Comparison of ENCODE assay signal across 35 cellular contexts in genomic region chr18:11008544-11008943, GRCh38.
"Had no signal": no experiment of that assay in that cellular context is flagged by ENCODE, and none has a peak within 500 bp of the region (broad histone marks: within the 10 kb centered on the region; RNA-seq: fewer than 3 reads in every experiment).

No MANE protein-coding gene starts in this region.

- H3K4me2 ChIP-seq: neural progenitor cell had no signal

- H3K27me3 ChIP-seq: ascending aorta, cardiac muscle cell, neural progenitor cell, sigmoid colon, stomach, thyroid gland had no signal

- H3K27me3 Mint-ChIP-seq: activated CD4-positive, alpha-beta memory T cell treated with anti-CD3 and anti-CD28 coated beads, Interleukin-2, amount 10 ng/mL, durations not matched to agents 7 days and 5 days; activated naive CD4-positive, alpha-beta T cell treated with anti-CD3 and anti-CD28 coated beads, Interleukin-2, amount 10 ng/mL, durations not matched to agents 7 days and 5 days; activated T-cell treated with anti-CD3 and anti-CD28 coated beads, Interleukin-2, amount 50 U/mL, for 24 hours; effector memory CD8-positive, alpha-beta T cell; naive thymus-derived CD8-positive, alpha-beta T cell; stimulated activated naive B cell treated with anti-CD40 and anti-IgM and Interleukin-4, amounts not matched to agents 10 μg/mL and 1 μg/mL and 100 μg/mL, for 72 hours had no signal

- H2AFZ ChIP-seq: neural progenitor cell, parathyroid adenoma had no signal

- H3K4me3 Mint-ChIP-seq: activated CD4-positive, alpha-beta memory T cell treated with anti-CD3 and anti-CD28 coated beads, Interleukin-2, amount 10 ng/mL, durations not matched to agents 7 days and 5 days; activated CD4-positive, alpha-beta T cell treated with anti-CD3 and anti-CD28 coated beads, Interleukin-2, amount 10 ng/mL, durations not matched to agents 7 days and 5 days; activated naive CD4-positive, alpha-beta T cell treated with anti-CD3 and anti-CD28 coated beads, Interleukin-2, amount 10 ng/mL, durations not matched to agents 7 days and 5 days; activated naive CD8-positive, alpha-beta T cell treated with anti-CD3 and anti-CD28 coated beads, Interleukin-2, amount 10 ng/mL, durations not matched to agents 7 days and 5 days; activated T-cell treated with anti-CD3 and anti-CD28 coated beads, Interleukin-2, amount 50 U/mL, for 24 hours; brain; effector memory CD8-positive, alpha-beta T cell; immature natural killer cell; naive thymus-derived CD8-positive, alpha-beta T cell; neural progenitor cell; stimulated activated naive B cell treated with anti-CD40 and anti-IgM and Interleukin-4, amounts not matched to agents 10 μg/mL and 1 μg/mL and 100 μg/mL, for 72 hours; T-helper 1 cell treated with Interleukin-12 subunit alpha and Interleukin-12 subunit beta and Interleukin-4 antibody, amounts not matched to agents 30 μg/mL and 1 μg/mL, for 36 hours had no signal

- H3K36me3 ChIP-seq: ascending aorta, cardiac muscle cell, neural progenitor cell, sigmoid colon, stomach, thyroid gland, WERI-Rb-1 had no signal

- DNase-seq: activated CD4-positive, alpha-beta memory T cell treated with anti-CD3 and anti-CD28 coated beads, Interleukin-2, amount 10 ng/mL, durations not matched to agents 7 days and 5 days; activated CD4-positive, alpha-beta T cell treated with anti-CD3 and anti-CD28 coated beads, Interleukin-2, amount 10 ng/mL, durations not matched to agents 7 days and 5 days; activated CD8-positive, alpha-beta memory T cell treated with anti-CD3 and anti-CD28 coated beads, Interleukin-2, amount 50 U/mL, for 48 hours; activated gamma-delta T cell; activated naive CD4-positive, alpha-beta T cell treated with anti-CD3 and anti-CD28 coated beads, Interleukin-2, amount 10 ng/mL, durations not matched to agents 7 days and 5 days; activated naive CD8-positive, alpha-beta T cell treated with anti-CD3 and anti-CD28 coated beads, Interleukin-2, amount 10 ng/mL, durations not matched to agents 7 days and 5 days; activated T-cell treated with anti-CD3 and anti-CD28 coated beads, Interleukin-2, amount 50 U/mL, for 24 hours; cerebellar nuclear complex; effector memory CD8-positive, alpha-beta T cell; erythroblast; head of caudate nucleus; hypothalamus; immature natural killer cell; kidney; left colon; midbrain; naive thymus-derived CD8-positive, alpha-beta T cell; occipital lobe; psoas muscle; sigmoid colon; stimulated activated CD4-positive, alpha-beta T cell treated with anti-CD3 and anti-CD28 coated beads, Interleukin-15, amount 100 ng/mL, for 24 hours; stimulated activated CD4-positive, alpha-beta T cell treated with anti-CD3 and anti-CD28 coated beads, Interleukin-2, amount 100 ng/mL, for 24 hours; stimulated activated naive B cell treated with anti-CD40 and anti-IgM and Interleukin-4, amounts not matched to agents 10 μg/mL and 1 μg/mL and 100 μg/mL, for 72 hours; stomach; T-helper 9 cell; thyroid gland; WERI-Rb-1 had no signal

- H3K79me2 ChIP-seq: parathyroid adenoma had no signal

- H3K27ac Mint-ChIP-seq: activated CD4-positive, alpha-beta memory T cell treated with anti-CD3 and anti-CD28 coated beads, Interleukin-2, amount 10 ng/mL, durations not matched to agents 7 days and 5 days; activated CD4-positive, alpha-beta T cell treated with anti-CD3 and anti-CD28 coated beads, Interleukin-2, amount 10 ng/mL, durations not matched to agents 7 days and 5 days; activated naive CD4-positive, alpha-beta T cell treated with anti-CD3 and anti-CD28 coated beads, Interleukin-2, amount 10 ng/mL, durations not matched to agents 7 days and 5 days; activated naive CD8-positive, alpha-beta T cell treated with anti-CD3 and anti-CD28 coated beads, Interleukin-2, amount 10 ng/mL, durations not matched to agents 7 days and 5 days; activated T-cell treated with anti-CD3 and anti-CD28 coated beads, Interleukin-2, amount 50 U/mL, for 24 hours; brain; effector memory CD8-positive, alpha-beta T cell; immature natural killer cell; naive thymus-derived CD8-positive, alpha-beta T cell; neural progenitor cell; stimulated activated naive B cell treated with anti-CD40 and anti-IgM and Interleukin-4, amounts not matched to agents 10 μg/mL and 1 μg/mL and 100 μg/mL, for 72 hours; T-helper 1 cell treated with Interleukin-12 subunit alpha and Interleukin-12 subunit beta and Interleukin-4 antibody, amounts not matched to agents 30 μg/mL and 1 μg/mL, for 36 hours had no signal

- H3K36me3 Mint-ChIP-seq: activated naive CD4-positive, alpha-beta T cell treated with anti-CD3 and anti-CD28 coated beads, Interleukin-2, amount 10 ng/mL, durations not matched to agents 7 days and 5 days; activated naive CD8-positive, alpha-beta T cell treated with anti-CD3 and anti-CD28 coated beads, Interleukin-2, amount 10 ng/mL, durations not matched to agents 7 days and 5 days; brain; immature natural killer cell; naive thymus-derived CD8-positive, alpha-beta T cell; neural progenitor cell; stimulated activated naive B cell treated with anti-CD40 and anti-IgM and Interleukin-4, amounts not matched to agents 10 μg/mL and 1 μg/mL and 100 μg/mL, for 72 hours had no signal

- H3K4me1 ChIP-seq: ascending aorta, parathyroid adenoma, sigmoid colon had no signal

- H3K9me3 Mint-ChIP-seq: activated CD4-positive, alpha-beta memory T cell treated with anti-CD3 and anti-CD28 coated beads, Interleukin-2, amount 10 ng/mL, durations not matched to agents 7 days and 5 days; activated CD4-positive, alpha-beta T cell treated with anti-CD3 and anti-CD28 coated beads, Interleukin-2, amount 10 ng/mL, durations not matched to agents 7 days and 5 days; activated naive CD4-positive, alpha-beta T cell treated with anti-CD3 and anti-CD28 coated beads, Interleukin-2, amount 10 ng/mL, durations not matched to agents 7 days and 5 days; activated naive CD8-positive, alpha-beta T cell treated with anti-CD3 and anti-CD28 coated beads, Interleukin-2, amount 10 ng/mL, durations not matched to agents 7 days and 5 days; activated T-cell treated with anti-CD3 and anti-CD28 coated beads, Interleukin-2, amount 50 U/mL, for 24 hours; brain; naive thymus-derived CD8-positive, alpha-beta T cell; stimulated activated naive B cell treated with anti-CD40 and anti-IgM and Interleukin-4, amounts not matched to agents 10 μg/mL and 1 μg/mL and 100 μg/mL, for 72 hours; T-helper 1 cell treated with Interleukin-12 subunit alpha and Interleukin-12 subunit beta and Interleukin-4 antibody, amounts not matched to agents 30 μg/mL and 1 μg/mL, for 36 hours had no signal

- H3K9ac ChIP-seq: neural progenitor cell, parathyroid adenoma had no signal

- H3K27ac ChIP-seq: ascending aorta, cardiac muscle cell, coronary artery, neural progenitor cell, parathyroid adenoma, psoas muscle, sigmoid colon, stomach, thyroid gland, WERI-Rb-1 had no signal

- H3K9me3 ChIP-seq: ascending aorta, psoas muscle, sigmoid colon, stomach, thyroid gland had no signal

- H3K4me3 ChIP-seq: ascending aorta, cardiac muscle cell, coronary artery, neural progenitor cell, psoas muscle, sigmoid colon, stomach, thyroid gland had no signal

- FAIRE-seq: kidney, TTC549 had no signal

- H3K4me1 Mint-ChIP-seq: activated CD4-positive, alpha-beta memory T cell treated with anti-CD3 and anti-CD28 coated beads, Interleukin-2, amount 10 ng/mL, durations not matched to agents 7 days and 5 days; activated CD4-positive, alpha-beta T cell treated with anti-CD3 and anti-CD28 coated beads, Interleukin-2, amount 10 ng/mL, durations not matched to agents 7 days and 5 days; activated naive CD4-positive, alpha-beta T cell treated with anti-CD3 and anti-CD28 coated beads, Interleukin-2, amount 10 ng/mL, durations not matched to agents 7 days and 5 days; activated naive CD8-positive, alpha-beta T cell treated with anti-CD3 and anti-CD28 coated beads, Interleukin-2, amount 10 ng/mL, durations not matched to agents 7 days and 5 days; immature natural killer cell; naive thymus-derived CD8-positive, alpha-beta T cell; stimulated activated naive B cell treated with anti-CD40 and anti-IgM and Interleukin-4, amounts not matched to agents 10 μg/mL and 1 μg/mL and 100 μg/mL, for 72 hours had no signal
